Comparison of ENCODE assay signal across 1 cellular context in genomic region chr17:19426631-19427030, GRCh38.
TF ChIP-seq lines count a peak whose summit lies in the region.

No MANE protein-coding gene starts in this region.

TF ChIP-seq in GM23338, 12 proteins besides CTCF, POLR2A, EP300 and RAD21 (continued from another document):
- no peak for TF ChIP-seq ETS1 (IDR thresholded peaks at IDR 0.05)
- no peak for TF ChIP-seq ZNF331 (CRISPR knock-in tag; IDR thresholded peaks at IDR 0.05; ENCODE audit: low read depth)
- no peak for TF ChIP-seq REST (IDR thresholded peaks at IDR 0.05; ENCODE audit: unreplicated experiment)
- TF ChIP-seq POLR2AphosphoS5 (IDR thresholded peaks at IDR 0.05; ENCODE audit: low read depth) = no peak
- TF ChIP-seq STAT1 (IDR thresholded peaks at IDR 0.05; ENCODE audit: unreplicated experiment) = no peak
- no peak for TF ChIP-seq EZH2 (IDR thresholded peaks at IDR 0.05; ENCODE audit: low read depth, unreplicated experiment)
- TF ChIP-seq EZH2phosphoT487 (IDR thresholded peaks at IDR 0.05; ENCODE audit: unreplicated experiment) = no peak
- no peak for TF ChIP-seq ZNF114 (CRISPR knock-in tag; IDR thresholded peaks at IDR 0.05)
